ENCODE assay signal across 14 cellular contexts in the genomic region with DNA sequence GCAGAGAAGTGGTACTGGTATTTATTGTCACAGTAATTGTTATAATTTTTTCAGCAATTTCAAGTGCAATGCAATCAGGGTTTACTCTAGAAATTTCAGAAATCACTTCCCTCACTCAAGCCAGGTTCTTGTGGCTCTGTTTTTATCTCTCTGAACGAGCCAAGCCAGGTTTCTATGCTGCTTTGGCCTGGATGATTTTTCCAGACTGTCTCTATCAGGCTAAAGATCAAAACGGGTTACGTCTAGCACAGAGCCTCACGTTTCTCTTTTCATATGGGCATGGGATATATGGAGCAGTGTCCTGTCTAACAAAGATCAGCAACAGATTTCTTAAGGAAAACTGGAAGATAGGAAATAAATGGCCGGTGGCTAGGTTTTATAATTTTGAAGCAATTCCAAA.
"Had no signal": no experiment of that assay in that cellular context is flagged by ENCODE, and none has a peak within 500 bp of the region (broad histone marks: within the 10 kb centered on the region; RNA-seq: fewer than 3 reads in every experiment).

No MANE protein-coding gene starts in this region.

- H3K27ac Mint-ChIP-seq: activated naive CD4-positive, alpha-beta T cell treated with anti-CD3 and anti-CD28 coated beads, Interleukin-2, amount 50 U/mL, for 24 hours had no signal

- DNase-seq: activated CD4-positive, alpha-beta T cell treated with anti-CD3 and anti-CD28 coated beads for 1 hour; activated gamma-delta T cell treated with Interleukin-2 at 50 U/mL for 16 hours; activated T-cell treated with anti-CD3 and anti-CD28 coated beads, Interleukin-2, amount 50 U/mL, for 1 hour; colonic mucosa; dorsolateral prefrontal cortex; heart left ventricle; left ventricle myocardium superior; right cardiac atrium; stimulated activated CD4-positive, alpha-beta T cell treated with anti-CD3 and anti-CD28 coated beads, Interleukin-1b, Interleukin-23, amount 100 ng/mL, for 48 hours; stomach had no signal

- H3K36me3 Mint-ChIP-seq: activated naive CD4-positive, alpha-beta T cell treated with anti-CD3 and anti-CD28 coated beads, Interleukin-2, amount 50 U/mL, for 24 hours had no signal

- H3K4me1 Mint-ChIP-seq: activated naive CD4-positive, alpha-beta T cell treated with anti-CD3 and anti-CD28 coated beads, Interleukin-2, amount 50 U/mL, for 24 hours; central memory CD8-positive, alpha-beta T cell had no signal

- H3K4me3 Mint-ChIP-seq: activated naive CD4-positive, alpha-beta T cell treated with anti-CD3 and anti-CD28 coated beads, Interleukin-2, amount 50 U/mL, for 24 hours; central memory CD8-positive, alpha-beta T cell; nephron had no signal

- ATAC-seq: gastroesophageal sphincter, heart left ventricle, left ventricle myocardium superior, right cardiac atrium had no signal

- H3K27me3 Mint-ChIP-seq: activated naive CD4-positive, alpha-beta T cell treated with anti-CD3 and anti-CD28 coated beads, Interleukin-2, amount 50 U/mL, for 24 hours; central memory CD8-positive, alpha-beta T cell had no signal

- H3K9me3 Mint-ChIP-seq: nephron had no signal
